17 cellular contexts compared by ENCODE assay signal in genomic region chr20:19176483-19176882, GRCh38. TPM values are rescaled to one million over a fixed set of nuclear protein-coding genes. Genes with fewer than 3 reads are reported as not detected.
DNase-seq lines count a peak whose midpoint lies in the region; ATAC-seq and TF ChIP-seq lines count a peak whose summit lies in the region.
"Had no signal": no experiment of that assay in that cellular context is flagged by ENCODE, and none has a peak within 500 bp of the region (broad histone marks: within the 10 kb centered on the region; RNA-seq: fewer than 3 reads in every experiment).

No MANE protein-coding gene starts in this region.

- no peak overlapping the region for H3K4me3 Mint-ChIP-seq in GM23338
- H3K4me3 Mint-ChIP-seq in WTC11 = no peak overlapping the region
- H3K4me3 Mint-ChIP-seq in endodermal cell = no peak overlapping the region
- H3K4me3 Mint-ChIP-seq: CD4-positive, alpha-beta T cell; HFFc6 had no signal

- POLR2A ChIA-PET in WTC11 (lab: Charles Lee) = no interaction called here

- no peak overlapping the region for H2AFZ ChIP-seq in GM23338
- H2AFZ ChIP-seq in osteoblast (ENCODE audit: low read length) = no peak overlapping the region
- H2AFZ ChIP-seq: GM23248 had no signal

- H3K27me3 ChIP-seq in GM23338 (ENCODE audit: insufficient read depth) (no peaks in the 10 kb centered on the region), endodermal cell (ENCODE audit: control insufficient read depth, insufficient read depth, low read length, poor library complexity, severe bottlenecking) (no peaks in the 10 kb centered on the region), osteoblast (ENCODE audit: insufficient read depth, low read length) (no peaks in the 10 kb centered on the region), tibial artery (no peaks in the 10 kb centered on the region), tibial nerve (no peaks in the 10 kb centered on the region)

- no peak overlapping the region for H3K27ac Mint-ChIP-seq in GM23338
- H3K27ac Mint-ChIP-seq in WTC11 = no peak overlapping the region
- H3K27ac Mint-ChIP-seq in endodermal cell = no peak overlapping the region
- H3K27ac Mint-ChIP-seq: CD4-positive, alpha-beta T cell; HFFc6 had no signal

- H3K4me3 ChIP-seq in GM23338 = no peak overlapping the region
- H3K4me3 ChIP-seq in endodermal cell (ENCODE audit: low read length) = no peak overlapping the region
- H3K4me3 ChIP-seq in osteoblast (ENCODE audit: insufficient read depth, low read length) = no peak overlapping the region
- H3K4me3 ChIP-seq in tibial artery = no peak overlapping the region
- H3K4me3 ChIP-seq in tibial nerve = no peak overlapping the region
- H3K4me3 ChIP-seq: GM23248 had no signal

- H3K9me3 ChIP-seq in endodermal cell (ENCODE audit: control insufficient read depth, low read length) = no peaks in the 10 kb centered on the region
- H3K9me3 ChIP-seq in osteoblast (ENCODE audit: low read depth, low read length) = no peaks in the 10 kb centered on the region
- no peaks in the 10 kb centered on the region for H3K9me3 ChIP-seq in tibial artery
- peaks cover 0 to 3% (median 0%) of the 10 kb centered on the region in 4 donors for H3K9me3 ChIP-seq in tibial nerve

- ATAC-seq in GM23338 (no peak), WTC11 (no peak), left colon (no peak)
- ATAC-seq: HCT116 had no signal

- peak; percentile 20 for DNase-seq in GM23338 (ENCODE audit: low spot score)
- DNase-seq in WTC11 (ENCODE audit: low spot score) = peak; percentile 16
- DNase-seq in endodermal cell = peak; percentile 40
- DNase-seq in left colon = no peak
- DNase-seq in osteoblast (ENCODE audit: insufficient read length, low spot score, missing footprints) = no peak
- no peak for DNase-seq in tibial artery
- DNase-seq in tibial nerve (ENCODE audit: low spot score in 2 of 2) = no peak
- DNase-seq: AML-193; Caco-2; CD4-positive, alpha-beta T cell; GM23248; HFFc6 had no signal

- intact Hi-C loops in left colon (cut with DNase I, micrococcal nuclease) (no loop called here), tibial artery (cut with DNase I; ENCODE audit: low total_unique reads) (loop anchor here (10.0 kb wide), 1 partner anchor 242 kb away; no protein-coding TSS in a partner anchor)

- H3K9me3 Mint-ChIP-seq in GM23338 = no peaks in the 10 kb centered on the region
- 0 out of 2 replicates have a peak, but pooled peaks cover 4% of the 10 kb centered on the region for H3K9me3 Mint-ChIP-seq in WTC11
- H3K9me3 Mint-ChIP-seq in endodermal cell = no peaks in the 10 kb centered on the region
- H3K9me3 Mint-ChIP-seq: CD4-positive, alpha-beta T cell had no signal

- no peaks in the 10 kb centered on the region for H4K20me1 ChIP-seq in GM23338 (replicated peaks; ENCODE audit: insufficient read depth)
- no peaks in the 10 kb centered on the region for H4K20me1 ChIP-seq in osteoblast (ENCODE audit: insufficient read depth, low read length)

- no peaks in the 10 kb centered on the region for H3F3A ChIP-seq in GM23338 (replicated peaks; ENCODE audit: low read depth)

- H3K4me1 Mint-ChIP-seq in GM23338 (no peaks in the 10 kb centered on the region), WTC11 (no peaks in the 10 kb centered on the region), endodermal cell (no peaks in the 10 kb centered on the region)

- peaks cover 2% of the 10 kb centered on the region for H3K27me3 Mint-ChIP-seq in GM23338 (ENCODE audit: insufficient read depth, low read depth, poor library complexity)
- H3K27me3 Mint-ChIP-seq in WTC11 (ENCODE audit: low read depth) = peaks cover 5% of the 10 kb centered on the region
- no peaks in the 10 kb centered on the region for H3K27me3 Mint-ChIP-seq in endodermal cell (ENCODE audit: insufficient read depth)

- TF ChIP-seq POLR2A in tibial nerve (IDR thresholded peaks at IDR 0.05) = no peak

- no peaks in the 10 kb centered on the region for H3K36me3 ChIP-seq in GM23338 (ENCODE audit: insufficient read depth)
- H3K36me3 ChIP-seq in endodermal cell (ENCODE audit: control insufficient read depth, insufficient read depth, low read length) = no peaks in the 10 kb centered on the region
- H3K36me3 ChIP-seq in osteoblast (ENCODE audit: insufficient read depth, low read length) = no peaks in the 10 kb centered on the region
- no peaks in the 10 kb centered on the region for H3K36me3 ChIP-seq in tibial artery
- H3K36me3 ChIP-seq in tibial nerve = no peaks in the 10 kb centered on the region

- TF ChIP-seq EP300 in tibial nerve (IDR thresholded peaks at IDR 0.05) = no peak

- TF ChIP-seq CTCF in GM23338 (conservative IDR thresholded peaks at IDR 0.05; ENCODE audit: low read depth in 2 of 2) (no peak), WTC11 (IDR thresholded peaks at IDR 0.05) (no peak), endodermal cell (conservative IDR thresholded peaks at IDR 0.05) (no peak), osteoblast (IDR thresholded peaks at IDR 0.05; ENCODE audit: extremely low read depth, low read depth, low read length) (no peak), tibial artery (IDR thresholded peaks at IDR 0.05) (no peak), tibial nerve (IDR thresholded peaks at IDR 0.05) (no peak)

- peaks cover 3% of the 10 kb centered on the region; the same call in 1 of the 2 replicates for H3K9me2 ChIP-seq in GM23338 (ENCODE audit: insufficient read depth)

- no peak overlapping the region for H3K4me2 ChIP-seq in GM23338
- H3K4me2 ChIP-seq in osteoblast (ENCODE audit: insufficient read depth, low read length) = no peak overlapping the region

- no peak overlapping the region for H3K9ac ChIP-seq in endodermal cell (ENCODE audit: extremely low read depth, low read length, poor library complexity, severe bottlenecking)
- H3K9ac ChIP-seq: GM23248 had no signal

- H3K36me3 Mint-ChIP-seq in GM23338 (ENCODE audit: low read depth) = no peaks in the 10 kb centered on the region
- H3K36me3 Mint-ChIP-seq in WTC11 = no peaks in the 10 kb centered on the region
- no peaks in the 10 kb centered on the region for H3K36me3 Mint-ChIP-seq in endodermal cell (ENCODE audit: low read depth)

- CTCF ChIA-PET in WTC11 (lab: Charles Lee) = no interaction called here

- H3K4me1 ChIP-seq in GM23338 (ENCODE audit: insufficient read depth) (no peaks in the 10 kb centered on the region), endodermal cell (ENCODE audit: control insufficient read depth, insufficient read depth, low read length) (no peaks in the 10 kb centered on the region), osteoblast (ENCODE audit: insufficient read depth, low read length) (no peaks in the 10 kb centered on the region), tibial artery (no peaks in the 10 kb centered on the region), tibial nerve (no peaks in the 10 kb centered on the region)
- H3K4me1 ChIP-seq: Caco-2 had no signal

- H3K79me2 ChIP-seq in GM23338 (replicated peaks; ENCODE audit: insufficient read depth) (no peaks in the 10 kb centered on the region), osteoblast (ENCODE audit: insufficient read depth, low read length) (no peaks in the 10 kb centered on the region)

- H3K27ac ChIP-seq in GM23338 (ENCODE audit: low read depth) (no peak overlapping the region), endodermal cell (ENCODE audit: low read depth, low read length) (no peak overlapping the region), osteoblast (ENCODE audit: low read depth, low read length) (no peak overlapping the region), tibial artery (no peak overlapping the region), tibial nerve (no peak overlapping the region)
- H3K27ac ChIP-seq: C4-2B, GM23248, HL-60 had no signal

TF ChIP-seq in GM23338, 12 proteins besides CTCF, POLR2A, EP300 and RAD21 (continues in another document):
- TF ChIP-seq NANOG (IDR thresholded peaks at IDR 0.05; ENCODE audit: borderline replicate concordance) = no peak

TF ChIP-seq in WTC11, 78 proteins besides CTCF, POLR2A, EP300 and RAD21:
- TF ChIP-seq USF1 (CRISPR knock-in tag; IDR thresholded peaks at IDR 0.05) = no peak
- no peak for TF ChIP-seq FOXJ3 (CRISPR knock-in tag; IDR thresholded peaks at IDR 0.05; ENCODE audit: borderline replicate concordance)
- TF ChIP-seq NFATC4 (CRISPR knock-in tag; IDR thresholded peaks at IDR 0.05) = no peak
- no peak for TF ChIP-seq ATF1 (CRISPR knock-in tag; IDR thresholded peaks at IDR 0.05)
- TF ChIP-seq TEAD1 (CRISPR knock-in tag; IDR thresholded peaks at IDR 0.05) = no peak
- TF ChIP-seq NR1H2 (CRISPR knock-in tag; IDR thresholded peaks at IDR 0.05) = no peak
TF ChIP-seq in WTC11: peak in this region for 0.

RNA-seq across cellular contexts. Expression of gene SLC24A3, which starts 36.0 kb away (rescaled TPM):
- total RNA-seq in GM23338 (2014; rRNA removed; shearing (Covaris generic)) = 2.5 and 3.0 TPM in 2 replicates
- polyA plus RNA-seq in GM23338 (2016; fragmentation: Nextera tagmentation; extraction: Ambion mirVana) = 0.81 and 1.2 TPM in 2 replicates
- total RNA-seq in WTC11 (2021) (4.7 to 5.7 TPM (median 5.3 TPM) in 3 replicates), endodermal cell (1 to 10 TPM; 1.5 to 1.8 TPM), left colon (1 to 10 TPM; 3.2 to 6.9 TPM), osteoblast (0.29 and 1.1 TPM in 2 replicates), tibial nerve (1 to 10 TPM; 1.3 to 4.0 (median 2.7) TPM)
- 1.2 TPM for polyA plus RNA-seq in endodermal cell (2013, experiment 1 of 2)
- polyA plus RNA-seq in endodermal cell (2013, experiment 2 of 2) = 1.0 TPM
- total RNA-seq: CD4-positive, alpha-beta T cell; G401; GM23248; HFFc6; HT1080 had no signal
- polyA plus RNA-seq: GM23248 had no signal

Comparison
In these comparisons a context has a peak if more than half of its experiments do, and no peak if none do; other contexts are left out.
1. DNase-seq: peak in GM23338 (single experiment), WTC11 (single experiment) and endodermal cell (single experiment); none in left colon (0 of 2), osteoblast (single experiment), tibial artery (0 of 2) and tibial nerve (0 of 2).